21 cellular contexts compared by ENCODE assay signal in the genomic region with DNA sequence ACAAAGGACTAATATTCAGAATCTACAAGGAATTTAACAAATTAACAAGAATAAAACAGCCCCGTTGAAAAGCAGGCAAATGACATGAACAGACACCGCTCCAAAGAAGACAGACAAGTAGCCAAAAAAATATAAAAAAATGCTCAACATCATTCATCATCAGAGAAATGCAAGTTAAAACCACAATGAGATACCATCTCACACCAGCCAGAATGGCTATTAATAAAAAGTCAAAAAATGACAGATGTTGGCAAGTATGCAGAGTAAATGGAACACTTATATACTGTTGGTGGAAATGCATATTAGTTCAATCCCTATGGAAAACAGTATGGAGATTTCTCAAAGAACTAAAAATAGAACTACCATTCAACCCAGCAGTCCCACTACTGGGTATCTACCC.
"Had no signal": no experiment of that assay in that cellular context is flagged by ENCODE, and none has a peak within 500 bp of the region (broad histone marks: within the 10 kb centered on the region; RNA-seq: fewer than 3 reads in every experiment).

No MANE protein-coding gene starts in this region.

- H3K27ac Mint-ChIP-seq: natural killer cell treated with Interleukin-12 subunit alpha and Interleukin-12 subunit beta and Interleukin-15 and Interleukin-18, amount 100 ng/mL, for 72 hours; neural progenitor cell had no signal

- H3K27ac ChIP-seq: dorsolateral prefrontal cortex, heart right ventricle, neural progenitor cell, ovary, right atrium auricular region, sigmoid colon, stomach, thoracic aorta, transverse colon had no signal

- H3K36me3 Mint-ChIP-seq: natural killer cell treated with Interleukin-12 subunit alpha and Interleukin-12 subunit beta and Interleukin-15 and Interleukin-18, amount 100 ng/mL, for 72 hours; neural progenitor cell had no signal

- DNase-seq: cortex of kidney; dorsolateral prefrontal cortex; effector memory CD4-positive, alpha-beta T cell; heart right ventricle; hypothalamus; mucosa of descending colon; nucleus accumbens; ovary; sigmoid colon; small intestine; stimulated activated CD4-positive, alpha-beta T cell treated with anti-CD3 and anti-CD28 coated beads, Interleukin-12 subunit alpha, Interleukin-12 subunit beta, amount 100 ng/mL, for 4 hours; stimulated activated naive CD4-positive, alpha-beta T cell; stomach; substantia nigra; transverse colon had no signal

- H3K4me1 Mint-ChIP-seq: neural progenitor cell had no signal

- H3K4me3 ChIP-seq: dorsolateral prefrontal cortex, heart right ventricle, mucosa of descending colon, neural progenitor cell, ovary, right atrium auricular region, sigmoid colon, stomach, thoracic aorta, transverse colon had no signal

- H2AFZ ChIP-seq: neural progenitor cell had no signal

- H3K9ac ChIP-seq: neural progenitor cell had no signal

- H3K27me3 ChIP-seq: heart right ventricle, neural progenitor cell, ovary, right atrium auricular region, sigmoid colon, stomach, transverse colon had no signal

- H3K9me3 ChIP-seq: heart right ventricle, mucosa of descending colon, ovary, right atrium auricular region, sigmoid colon, stomach, thoracic aorta, transverse colon had no signal

- H3K4me3 Mint-ChIP-seq: natural killer cell treated with Interleukin-12 subunit alpha and Interleukin-12 subunit beta and Interleukin-15 and Interleukin-18, amount 100 ng/mL, for 72 hours; neural progenitor cell had no signal

- H3K4me2 ChIP-seq: neural progenitor cell had no signal

- H3K9me3 Mint-ChIP-seq: neural progenitor cell had no signal

- ATAC-seq: esophagus mucosa; heart right ventricle; left lobe of liver; mucosa of descending colon; natural killer cell treated with Interleukin-12 subunit alpha and Interleukin-12 subunit beta and Interleukin-15 and Interleukin-18, amount 100 ng/mL, for 72 hours had no signal

- H3K36me3 ChIP-seq: heart right ventricle, neural progenitor cell, ovary, right atrium auricular region, sigmoid colon, stomach, thoracic aorta, transverse colon had no signal

- H3K27me3 Mint-ChIP-seq: natural killer cell treated with Interleukin-12 subunit alpha and Interleukin-12 subunit beta and Interleukin-15 and Interleukin-18, amount 100 ng/mL, for 72 hours had no signal

- H3K4me1 ChIP-seq: heart right ventricle, neural progenitor cell, right atrium auricular region, sigmoid colon, stomach had no signal
